Comparison of ENCODE assay signal across 1 cellular context in genomic region chr11:121068787-121069186, GRCh38.
TF ChIP-seq lines count a peak whose summit lies in the region.

No MANE protein-coding gene starts in this region.

TF ChIP-seq in GM23338, 12 proteins besides CTCF, POLR2A, EP300 and RAD21 (continued from another document):
- no peak for TF ChIP-seq REST (IDR thresholded peaks at IDR 0.05; ENCODE audit: unreplicated experiment)
- TF ChIP-seq CREB1 (CRISPR knock-in tag; IDR thresholded peaks at IDR 0.05; ENCODE audit: low read depth): no peak
- no peak for TF ChIP-seq ZNF331 (CRISPR knock-in tag; IDR thresholded peaks at IDR 0.05; ENCODE audit: low read depth)
- TF ChIP-seq JUNB (IDR thresholded peaks at IDR 0.05; ENCODE audit: unreplicated experiment): no peak
- TF ChIP-seq ETS1 (IDR thresholded peaks at IDR 0.05): no peak
